ENCODE assay signal across 10 cellular contexts in genomic region chr17:75773808-75774470, GRCh38. TPM values are rescaled to one million over a fixed set of nuclear protein-coding genes. Genes with fewer than 3 reads are reported as not detected.
DNase-seq lines count a peak whose midpoint lies in the region; FAIRE-seq and TF ChIP-seq lines count a peak whose summit lies in the region.
"Had no signal": no experiment of that assay in that cellular context is flagged by ENCODE, and none has a peak within 500 bp of the region (broad histone marks: within the 10 kb centered on the region; RNA-seq: fewer than 3 reads in every experiment).

No MANE protein-coding gene starts in this region.

- no peaks in the 10 kb centered on the region for H3K9me3 Mint-ChIP-seq in activated T-cell treated with anti-CD3 and anti-CD28 coated beads, Interleukin-2, amount 50 U/mL, for 24 hours

- peak overlapping the region; percentile 42 for H3K27ac Mint-ChIP-seq in activated T-cell treated with anti-CD3 and anti-CD28 coated beads, Interleukin-2, amount 50 U/mL, for 24 hours

- no peaks in the 10 kb centered on the region for H3K27me3 Mint-ChIP-seq in activated T-cell treated with anti-CD3 and anti-CD28 coated beads, Interleukin-2, amount 50 U/mL, for 24 hours

- H4K20me1 ChIP-seq in smooth muscle cell (ENCODE audit: low read depth): peaks cover 41% of the 10 kb centered on the region

- H3K4me1 ChIP-seq in kidney (ENCODE audit: control insufficient read depth in 1 of 2, insufficient read depth in 1 of 2, low read depth in 1 of 2, low read length in 2 of 2): peaks cover 5 to 17% of the 10 kb centered on the region in 2 donors
- peaks cover 10% of the 10 kb centered on the region for H3K4me1 ChIP-seq in smooth muscle cell (ENCODE audit: low read depth)

- H3K4me2 ChIP-seq in smooth muscle cell: no peak overlapping the region

- H3K9me3 ChIP-seq in WERI-Rb-1 (ENCODE audit: severe bottlenecking): no peaks in the 10 kb centered on the region
- no peaks in the 10 kb centered on the region for H3K9me3 ChIP-seq in kidney (ENCODE audit: control insufficient read depth in 1 of 2, low read length in 2 of 2)
- no peaks in the 10 kb centered on the region for H3K9me3 ChIP-seq in smooth muscle cell (replicated peaks; ENCODE audit: low read depth)

- H3F3A ChIP-seq in smooth muscle cell (ENCODE audit: low read depth): peaks cover 29% of the 10 kb centered on the region

- no peaks in the 10 kb centered on the region for H3K27me3 ChIP-seq in WERI-Rb-1 (ENCODE audit: insufficient read depth, low read depth, severe bottlenecking)
- no peaks in the 10 kb centered on the region for H3K27me3 ChIP-seq in smooth muscle cell (ENCODE audit: low read depth)

- H3K36me3 Mint-ChIP-seq in activated T-cell treated with anti-CD3 and anti-CD28 coated beads, Interleukin-2, amount 50 U/mL, for 24 hours (ENCODE audit: low read depth): peaks cover 49% of the 10 kb centered on the region

- H3K27ac ChIP-seq in WERI-Rb-1 (no peak overlapping the region), kidney (ENCODE audit: low read depth in 2 of 2, low read length in 2 of 2) (no peak overlapping the region), smooth muscle cell (ENCODE audit: low read depth) (no peak overlapping the region)

- H3K9ac ChIP-seq in kidney (ENCODE audit: low read length in 2 of 2) (no peak overlapping the region), smooth muscle cell (ENCODE audit: low read depth) (no peak overlapping the region)

- DNase-seq in activated T-cell treated with anti-CD3 and anti-CD28 coated beads, Interleukin-2, amount 50 U/mL, for 24 hours: peak; percentile 30
- DNase-seq in activated T-cell treated with anti-CD3 and anti-CD28 coated beads for 4 hours (no peak), WERI-Rb-1 (peak; percentile 60), kidney (peak; percentile 69), smooth muscle cell (lab: John Stamatoyannopoulos, UW; ENCODE audit: unreplicated experiment) (no peak), DMS114 treated with DMSO at 0.1 percent for 48 hours (lab: John Stamatoyannopoulos, UW; ENCODE audit: unreplicated experiment) (no peak), NCI-H146 (lab: John Stamatoyannopoulos, UW) (no peak)
- DNase-seq in activated naive CD4-positive, alpha-beta T cell treated with anti-CD3 and anti-CD28 coated beads, Interleukin-2, amount 50 U/mL, for 16 hours: no peak
- DNase-seq: ACHN, NCI-H345 had no signal

- H3K79me2 ChIP-seq in smooth muscle cell (ENCODE audit: low read depth): peaks cover 18% of the 10 kb centered on the region

- TF ChIP-seq CTCF in WERI-Rb-1 (IDR thresholded peaks at IDR 0.05; ENCODE audit: low read depth, low read length) (peak; percentile 55), kidney (IDR thresholded peaks at IDR 0.05; ENCODE audit: borderline replicate concordance, extremely low read depth, insufficient read depth) (no peak), smooth muscle cell (IDR thresholded peaks at IDR 0.05; ENCODE audit: borderline replicate concordance, insufficient read depth, poor library complexity, severe bottlenecking) (peak; percentile 3)

- H2AFZ ChIP-seq in smooth muscle cell (ENCODE audit: low read depth): no peak overlapping the region

- H3K4me3 ChIP-seq in WERI-Rb-1 (ENCODE audit: low read depth, low read length) (no peak overlapping the region), kidney (ENCODE audit: low read length in 2 of 2) (no peak overlapping the region), smooth muscle cell (no peak overlapping the region)

- peaks cover 48% of the 10 kb centered on the region for H3K36me3 ChIP-seq in WERI-Rb-1
- peaks cover 14 to 25% of the 10 kb centered on the region in 2 donors for H3K36me3 ChIP-seq in kidney (ENCODE audit: control insufficient read depth in 1 of 2, insufficient read depth in 2 of 2, low read length in 2 of 2)
- H3K36me3 ChIP-seq in smooth muscle cell (ENCODE audit: low read depth): no peaks in the 10 kb centered on the region

- intact Hi-C loops in kidney (cut with DNase I): no loop called here

- H3K4me1 Mint-ChIP-seq in activated T-cell treated with anti-CD3 and anti-CD28 coated beads, Interleukin-2, amount 50 U/mL, for 24 hours (ENCODE audit: low read depth): peaks cover 25% of the 10 kb centered on the region

- no peak overlapping the region for H3K4me3 Mint-ChIP-seq in activated T-cell treated with anti-CD3 and anti-CD28 coated beads, Interleukin-2, amount 50 U/mL, for 24 hours

- 91% methylated on average over 15 of the region's 15 CpGs for WGBS in smooth muscle cell (ENCODE audit: low lambda C conversion rate)

- no peak for FAIRE-seq in kidney (lab: Jason Lieb, UNC)

RNA-seq across cellular contexts. Expression of gene GALK1, which starts 8.9 kb away (rescaled TPM):
- total RNA-seq in kidney: 34.5 TPM
- polyA plus RNA-seq in kidney (ENCODE audit: insufficient read depth, low read depth, low replicate concordance): 105 TPM
- total RNA-seq in smooth muscle cell: 31.1 and 32.7 TPM in 2 replicates
- 88.8 and 108 TPM in 2 replicates for polyA plus RNA-seq in smooth muscle cell

RNA-seq across cellular contexts. Expression of gene UNK, which starts 10.7 kb away (rescaled TPM):
- total RNA-seq in kidney: 35.5 TPM
- 12.0 TPM for polyA plus RNA-seq in kidney (ENCODE audit: insufficient read depth, low read depth, low replicate concordance)
- 25.4 and 39.5 TPM in 2 replicates for total RNA-seq in smooth muscle cell
- polyA plus RNA-seq in smooth muscle cell: 26.8 and 31.5 TPM in 2 replicates

RNA-seq across cellular contexts. Expression of gene ITGB4, which starts 52.7 kb away (rescaled TPM):
- total RNA-seq in kidney (149 TPM), smooth muscle cell (66.0 and 83.8 TPM in 2 replicates)
- polyA plus RNA-seq in kidney (ENCODE audit: insufficient read depth, low read depth, low replicate concordance) (15.7 TPM), smooth muscle cell (47.2 and 233 TPM in 2 replicates)

Comparison
In these comparisons a context has a peak if more than half of its experiments do, and no peak if none do; other contexts are left out.
1. DNase-seq: peak in activated T-cell treated with anti-CD3 and anti-CD28 coated beads, Interleukin-2, amount 50 U/mL, for 24 hours (single experiment), WERI-Rb-1 (single experiment) and kidney (single experiment); none in activated T-cell treated with anti-CD3 and anti-CD28 coated beads for 4 hours (single experiment), smooth muscle cell (single experiment), DMS114 treated with DMSO at 0.1 percent for 48 hours (single experiment), NCI-H146 (single experiment) and activated naive CD4-positive, alpha-beta T cell treated with anti-CD3 and anti-CD28 coated beads, Interleukin-2, amount 50 U/mL, for 16 hours (single experiment).